Comparison of ENCODE assay signal across 8 cellular contexts in genomic region chr15:97909291-97909891, GRCh38. TPM values are rescaled to one million over a fixed set of nuclear protein-coding genes. Genes with fewer than 3 reads are reported as not detected.
DNase-seq lines count a peak whose midpoint lies in the region; ATAC-seq and TF ChIP-seq lines count a peak whose summit lies in the region.

No MANE protein-coding gene starts in this region.

- H3K4me3 ChIP-seq in right lobe of liver, result no peak overlapping the region

- H3K27ac ChIP-seq in right lobe of liver, result no peak overlapping the region

- intact Hi-C loops in right lobe of liver (cut with DNase I), result loop anchor here (5.0 to 10.0 kb wide), 3 partner anchors 173 to 385 kb away; no protein-coding TSS in a partner anchor

- H3K36me3 ChIP-seq in right lobe of liver, result no peaks in the 10 kb centered on the region

- TF ChIP-seq POLR2A in right lobe of liver (IDR thresholded peaks at IDR 0.05), result no peak

- DNase-seq in A172 (ENCODE audit: low spot score) (peak; percentile 52), NCI-H146 treated with DMSO at 0.1 percent for 48 hours (lab: John Stamatoyannopoulos, UW; ENCODE audit: unreplicated experiment) (peak; percentile 12), dedifferentiated amniotic fluid mesenchymal stem cell (ENCODE audit: extremely low spot score) (peak; percentile 23), right lobe of liver (peak; percentile 67 to 75 (median 73))
- peak; percentile 50 for DNase-seq in activated CD4-positive, CD25-positive, alpha-beta regulatory T cell treated with anti-CD3 and anti-CD28 coated beads, Interleukin-2, amount 50 U/mL, for 72 hours
- DNase-seq in stimulated activated CD8-positive, alpha-beta memory T cell treated with anti-CD3 and anti-CD28 coated beads, Interleukin-15, amount 100 ng/mL, for 1 hour (ENCODE audit: low read depth), result peak; percentile 25

- TF ChIP-seq CTCF in GM12874 (IDR thresholded peaks at IDR 0.05; ENCODE audit: insufficient read depth, low read depth, low read length) (peak; percentile 86), right lobe of liver (IDR thresholded peaks at IDR 0.05) (peak; percentile 89 to 97 (median 93))

- 3% methylated on average over 3 of the region's 3 CpGs for WGBS in right lobe of liver (ENCODE audit: insufficient coverage, low coverage, low lambda C conversion rate, missing lambda C conversion rate)

- no peaks in the 10 kb centered on the region for H3K4me1 ChIP-seq in right lobe of liver

- peaks cover 0 to 7% of the 10 kb centered on the region in 2 donors for H3K27me3 ChIP-seq in right lobe of liver

- ATAC-seq in HG02759 (IDR thresholded peaks at IDR 0.05; ENCODE audit: unreplicated experiment), result peak; percentile 98
- peak; percentile 96 to 99 (median 98) for ATAC-seq in right lobe of liver

- no peaks in the 10 kb centered on the region for H3K9me3 ChIP-seq in right lobe of liver

RNA-seq across cellular contexts. Expression of gene ARRDC4, which starts 51.1 kb away (rescaled TPM):
- total RNA-seq in A172 (2014; rRNA removed; shearing (Covaris generic)), result 1.7 and 2.5 TPM in 2 replicates
- 10 to 100 TPM in 3 of 6 experiments, 1 to 10 TPM in 3; 5.0 to 17.4 (median 12.7) TPM for total RNA-seq in right lobe of liver

Comparison
In these comparisons a context has a peak if more than half of its experiments do, and no peak if none do; other contexts are left out.
1. DNase-seq: peak in every context shown above with its lines; median percentile 73 in right lobe of liver; 52 in A172; 50 in activated CD4-positive, CD25-positive, alpha-beta regulatory T cell treated with anti-CD3 and anti-CD28 coated beads, Interleukin-2, amount 50 U/mL, for 72 hours; 25 in stimulated activated CD8-positive, alpha-beta memory T cell treated with anti-CD3 and anti-CD28 coated beads, Interleukin-15, amount 100 ng/mL, for 1 hour; 23 in dedifferentiated amniotic fluid mesenchymal stem cell; 12 in NCI-H146 treated with DMSO at 0.1 percent for 48 hours.